8 cellular contexts compared by ENCODE assay signal in genomic region chr20:63895202-63895885, GRCh38. TPM values are rescaled to one million over a fixed set of nuclear protein-coding genes. Genes with fewer than 3 reads are reported as not detected.
A peak's percentile ranks its signal among the peaks of the same experiment; 100 is the strongest.
DNase-seq lines count a peak whose midpoint lies in the region; ATAC-seq and TF ChIP-seq lines count a peak whose summit lies in the region.

No MANE protein-coding gene starts in this region.

- under 1% methylated on average over 8 of the region's 85 CpGs for WGBS in esophagus muscularis mucosa
- WGBS in sigmoid colon, 2 donors, result 1% methylated on average over 85 of the region's 85 CpGs

- intact Hi-C loops in esophagus muscularis mucosa (cut with DNase I), result no loop called here
- intact Hi-C loops in sigmoid colon (cut with DNase I), result loop anchor here (2.0 kb wide), 1 partner anchor 31 kb away; the partner anchor contains the start of gene TPD52L2

- peak; percentile 12 for ATAC-seq in GM21360 (IDR thresholded peaks at IDR 0.05; ENCODE audit: unreplicated experiment)

- H3K27ac ChIP-seq in OCI-LY3 (ENCODE audit: low read length) (peak overlapping the region; percentile 67), esophagus muscularis mucosa (replicated peaks in 1 of 4) (peak overlapping the region; percentile 76 to 86 (median 80)), sigmoid colon (peak overlapping the region; percentile 76 to 87 (median 79))

- no peak for DNase-seq in AG09309 (ENCODE audit: low read depth)
- no peak for DNase-seq in esophagus muscularis mucosa (ENCODE audit: extremely low spot score)
- no peak for DNase-seq in sigmoid colon
- no peak for DNase-seq in stimulated activated CD4-positive, alpha-beta T cell treated with anti-CD3 and anti-CD28 coated beads, Interleukin-2, amount 100 ng/mL, for 48 hours
- no peak for DNase-seq in pons (ENCODE audit: low spot score)
- no peak for DNase-seq in NCI-H345 treated with DMSO at 0.1 percent for 48 hours (lab: John Stamatoyannopoulos, UW; ENCODE audit: unreplicated experiment)

- no peak for TF ChIP-seq EP300 in esophagus muscularis mucosa (IDR thresholded peaks at IDR 0.05)
- TF ChIP-seq EP300 in sigmoid colon (IDR thresholded peaks at IDR 0.05), result no peak

- H3K4me3 ChIP-seq in AG09309 (ENCODE audit: control insufficient read depth, low read depth, low read length), result peak overlapping the region; percentile 67
- H3K4me3 ChIP-seq in OCI-LY3 (ENCODE audit: low read length), result peak overlapping the region; percentile 98
- H3K4me3 ChIP-seq in esophagus muscularis mucosa, result peak overlapping the region; percentile 64 to 83 (median 68)
- H3K4me3 ChIP-seq in sigmoid colon, result peak overlapping the region; percentile 48 to 69 (median 62)

- no peak overlapping the region for H2AFZ ChIP-seq in OCI-LY3 (ENCODE audit: low read depth, low read length)

- H4K20me1 ChIP-seq in OCI-LY3 (ENCODE audit: insufficient read depth, low read length), result peaks cover 38% of the 10 kb centered on the region

- TF ChIP-seq POLR2A in esophagus muscularis mucosa (IDR thresholded peaks at IDR 0.05; ENCODE audit: low read depth) (no peak), sigmoid colon (IDR thresholded peaks at IDR 0.05) (no peak)

- H3K9me3 ChIP-seq in OCI-LY3 (ENCODE audit: insufficient read depth, low read length), result no peaks in the 10 kb centered on the region
- no peaks in the 10 kb centered on the region for H3K9me3 ChIP-seq in esophagus muscularis mucosa
- no peaks in the 10 kb centered on the region for H3K9me3 ChIP-seq in sigmoid colon

- H3K27me3 ChIP-seq in OCI-LY3 (ENCODE audit: low read depth, low read length) (no peaks in the 10 kb centered on the region), esophagus muscularis mucosa (no peaks in the 10 kb centered on the region), sigmoid colon (no peaks in the 10 kb centered on the region)

- H3K4me1 ChIP-seq in OCI-LY3 (ENCODE audit: low read length) (peaks cover 8% of the 10 kb centered on the region), esophagus muscularis mucosa (peaks cover 24 to 55% (median 48%) of the 10 kb centered on the region in 4 donors), sigmoid colon (peaks cover 0 to 36% (median 31%) of the 10 kb centered on the region in 4 donors)

- H3K36me3 ChIP-seq in OCI-LY3 (replicated peaks; ENCODE audit: low read depth, low read length) (peaks cover 15% of the 10 kb centered on the region), esophagus muscularis mucosa (peaks cover 6 to 22% (median 17%) of the 10 kb centered on the region in 4 donors), sigmoid colon (peaks cover 0 to 17% (median 12%) of the 10 kb centered on the region in 4 donors)

- TF ChIP-seq CTCF in AG09309 (IDR thresholded peaks at IDR 0.05; ENCODE audit: control insufficient read depth, insufficient read depth, low read depth, low read length, missing control alignments), result no peak
- TF ChIP-seq CTCF in OCI-LY3 (IDR thresholded peaks at IDR 0.05; ENCODE audit: low read depth, low read length), result no peak
- no peak for TF ChIP-seq CTCF in esophagus muscularis mucosa (IDR thresholded peaks at IDR 0.05)
- TF ChIP-seq CTCF in sigmoid colon (IDR thresholded peaks at IDR 0.05), result no peak

- peak overlapping the region; percentile 96 for H3K9ac ChIP-seq in OCI-LY3 (ENCODE audit: low read length)

- peaks cover 51% of the 10 kb centered on the region for H3K79me2 ChIP-seq in OCI-LY3 (ENCODE audit: low read length)

- H3K4me2 ChIP-seq in OCI-LY3 (ENCODE audit: low read length), result peak overlapping the region; percentile 88

RNA-seq across cellular contexts. Expression of gene DNAJC5, which starts 0.4 kb away (rescaled TPM):
- total RNA-seq in esophagus muscularis mucosa (10 to 100 TPM; 39.5 to 64.9 (median 53.1) TPM), sigmoid colon (10 to 100 TPM; 25.0 to 36.4 (median 31.2) TPM)
- polyA plus RNA-seq in sigmoid colon, result 10 to 100 TPM; 21.6 to 62.8 (median 41.6) TPM

RNA-seq across cellular contexts. Expression of gene TPD52L2, which starts 30.3 kb away (rescaled TPM):
- total RNA-seq in esophagus muscularis mucosa (100 to 1,000 TPM; 110 to 162 (median 134) TPM), sigmoid colon (100 to 1,000 TPM in 3 of 4 donors, 10 to 100 TPM in 1; 84.7 to 109 (median 104) TPM)
- polyA plus RNA-seq in sigmoid colon, result 10 to 100 TPM; 71.7 to 84.2 (median 74.5) TPM

RNA-seq across cellular contexts. Expression of gene ABHD16B, which starts 34.0 kb away (rescaled TPM):
- not detected for total RNA-seq in esophagus muscularis mucosa
- total RNA-seq in sigmoid colon, result not detected
- under 1 TPM in 1 of 3 donors, not detected in 2; 0.44 TPM for polyA plus RNA-seq in sigmoid colon
